1 cellular context compared by ENCODE assay signal in the genomic region with DNA sequence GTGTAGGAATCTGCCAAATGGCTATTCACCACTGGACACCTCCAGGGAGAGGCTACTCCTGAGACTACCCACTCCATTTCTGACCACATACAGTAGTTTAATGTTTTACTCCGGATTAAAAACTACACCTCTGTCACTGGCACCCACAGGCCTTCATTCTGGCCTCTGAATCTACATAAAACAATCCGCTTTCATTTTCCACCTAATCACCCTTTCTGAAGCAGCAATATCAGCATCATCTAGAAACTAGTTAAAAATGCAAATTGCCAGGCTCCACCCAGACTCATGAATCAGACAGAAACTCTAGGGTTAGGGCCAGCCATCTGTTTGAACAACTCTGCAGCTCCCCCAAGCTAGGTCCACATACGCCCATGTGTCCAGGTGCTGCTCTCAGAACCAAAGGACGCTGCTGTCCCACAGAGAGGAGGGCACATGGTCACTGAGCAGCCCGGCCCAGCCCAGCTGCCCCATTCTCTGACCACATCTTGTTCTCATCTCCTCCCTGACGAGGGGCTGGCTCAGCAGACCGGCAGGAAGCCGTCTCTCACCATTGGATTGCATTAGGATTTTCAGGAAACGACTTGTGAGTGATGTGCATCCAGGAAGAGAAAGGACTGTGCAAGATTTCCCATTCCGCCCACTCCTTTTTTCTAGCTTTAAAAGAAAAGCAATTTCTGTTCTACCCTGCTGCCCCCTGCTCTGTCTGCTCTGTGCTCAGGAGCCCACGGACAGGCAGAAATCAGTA.
TF ChIP-seq lines count a peak whose summit lies in the region.

No MANE protein-coding gene starts in this region.

TF ChIP-seq in WTC11, 78 proteins besides CTCF, POLR2A, EP300 and RAD21 (continued from another document):
- no peak for TF ChIP-seq ZNF512 (CRISPR knock-in tag; IDR thresholded peaks at IDR 0.05; ENCODE audit: borderline replicate concordance)
